Comparison of ENCODE assay signal across 1 cellular context in the genomic region with DNA sequence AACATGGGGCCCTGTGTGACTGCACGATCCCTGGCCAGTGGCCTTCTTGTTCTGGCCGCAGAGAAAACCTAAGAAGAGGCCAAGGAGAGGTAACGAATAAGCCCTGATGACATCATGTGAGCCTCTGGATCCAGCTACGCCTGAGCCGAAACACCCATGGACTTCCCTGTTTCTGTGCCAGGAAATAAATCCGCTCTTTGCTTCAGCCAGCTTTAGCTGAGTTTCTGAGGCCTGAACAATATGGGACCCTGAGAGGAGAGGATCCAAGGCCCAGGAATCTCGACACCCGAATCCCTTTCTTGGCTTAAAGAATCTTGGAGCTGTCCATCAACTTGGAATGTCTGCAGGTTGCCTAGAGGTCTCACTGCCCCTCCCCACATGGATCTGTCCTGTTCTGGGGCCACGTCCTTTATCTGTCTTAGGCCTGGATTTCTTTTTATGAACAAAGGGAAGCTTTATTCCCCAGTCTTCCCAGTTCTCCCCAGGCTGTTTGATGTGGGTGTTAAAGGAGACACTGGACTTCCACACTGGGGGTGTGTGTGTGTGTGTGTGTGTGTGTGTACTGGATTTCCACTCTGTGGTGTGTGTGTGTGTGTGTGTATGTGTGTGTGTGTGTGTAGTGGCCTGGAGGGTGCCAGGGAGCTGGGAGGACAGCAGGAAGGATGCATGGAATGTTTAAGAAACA.
A peak's percentile ranks its signal among the peaks of the same experiment; 100 is the strongest.
TF ChIP-seq lines count a peak whose summit lies in the region.

No MANE protein-coding gene starts in this region.

TF ChIP-seq in K562, 482 proteins besides CTCF, POLR2A, EP300 and RAD21:
- TF ChIP-seq, protein P1, sequence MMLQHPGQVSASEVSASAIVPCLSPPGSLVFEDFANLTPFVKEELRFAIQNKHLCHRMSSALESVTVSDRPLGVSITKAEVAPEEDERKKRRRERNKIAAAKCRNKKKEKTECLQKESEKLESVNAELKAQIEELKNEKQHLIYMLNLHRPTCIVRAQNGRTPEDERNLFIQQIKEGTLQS (IDR thresholded peaks at IDR 0.05) = 0 out of 2 replicates have a peak, but pooled peaks have one; percentile 21
- TF ChIP-seq, protein P1 (CRISPR knock-in tag; conservative IDR thresholded peaks at IDR 0.05) = no peak
- 0 out of 2 replicates have a peak, but pooled peaks have one; percentile 7 for TF ChIP-seq JUND (IDR thresholded peaks at IDR 0.05; ENCODE audit: borderline replicate concordance, low read depth, low read length)
- TF ChIP-seq JUND (tag; IDR thresholded peaks at IDR 0.05; ENCODE audit: borderline replicate concordance, low read depth, low read length) = no peak
- 0 out of 2 replicates have a peak, but pooled peaks have one; percentile 3 for TF ChIP-seq SPI1 (IDR thresholded peaks at IDR 0.05; ENCODE audit: borderline replicate concordance, low read depth, low read length)
- no peak for TF ChIP-seq KLF1 (tag; IDR thresholded peaks at IDR 0.05)
